In genomic region chr15:36877294-36877693, GRCh38 we compare ENCODE assay signal across 2 cellular contexts.
TF ChIP-seq lines count a peak whose summit lies in the region.

No MANE protein-coding gene starts in this region.

TF ChIP-seq in GM12878, 131 proteins besides CTCF, POLR2A, EP300 and RAD21 (continued from another document):
- no peak for TF ChIP-seq RAD51 (IDR thresholded peaks at IDR 0.05)

TF ChIP-seq in HepG2, 621 proteins besides CTCF, POLR2A, EP300 and RAD21 (continued from another document):
- TF ChIP-seq POGK (CRISPR knock-in tag; conservative IDR thresholded peaks at IDR 0.05) (no peak), ZNF331 (CRISPR knock-in tag; IDR thresholded peaks at IDR 0.05) (no peak), ZNF24 (IDR thresholded peaks at IDR 0.05) (no peak)
- TF ChIP-seq, protein P1, sequence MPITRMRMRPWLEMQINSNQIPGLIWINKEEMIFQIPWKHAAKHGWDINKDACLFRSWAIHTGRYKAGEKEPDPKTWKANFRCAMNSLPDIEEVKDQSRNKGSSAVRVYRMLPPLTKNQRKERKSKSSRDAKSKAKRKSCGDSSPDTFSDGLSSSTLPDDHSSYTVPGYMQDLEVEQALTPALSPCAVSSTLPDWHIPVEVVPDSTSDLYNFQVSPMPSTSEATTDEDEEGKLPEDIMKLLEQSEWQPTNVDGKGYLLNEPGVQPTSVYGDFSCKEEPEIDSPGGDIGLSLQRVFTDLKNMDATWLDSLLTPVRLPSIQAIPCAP (CRISPR knock-in tag; IDR thresholded peaks at IDR 0.05; ENCODE audit: low read depth) = no peak
